ENCODE assay signal across 22 cellular contexts in the genomic region with DNA sequence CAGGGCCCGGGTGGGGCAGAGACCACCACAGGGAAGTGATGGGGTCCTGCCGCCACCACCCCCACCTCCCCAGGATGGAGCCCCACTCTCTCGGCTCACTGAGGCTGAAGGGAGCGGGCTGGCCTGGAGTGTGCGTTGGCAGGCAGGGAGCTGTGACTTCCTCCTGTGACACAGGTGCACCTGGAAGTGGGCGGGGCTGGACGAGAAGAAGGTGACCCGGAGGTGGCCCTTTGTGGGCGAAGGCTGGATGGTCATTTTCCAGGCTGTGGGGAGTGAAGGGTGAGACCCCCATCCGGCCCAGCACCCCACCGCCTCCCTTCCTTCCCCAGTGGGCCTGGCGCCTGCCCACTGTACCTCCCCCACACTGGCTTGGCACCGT. TPM values are rescaled to one million over a fixed set of nuclear protein-coding genes. Genes with fewer than 3 reads are reported as not detected.
DNase-seq lines count a peak whose midpoint lies in the region; ATAC-seq and TF ChIP-seq lines count a peak whose summit lies in the region.
"Had no signal": no experiment of that assay in that cellular context is flagged by ENCODE, and none has a peak within 500 bp of the region (broad histone marks: within the 10 kb centered on the region; RNA-seq: fewer than 3 reads in every experiment).

No MANE protein-coding gene starts in this region.

- no peaks in the 10 kb centered on the region for H3K79me2 ChIP-seq in PC-9 (ENCODE audit: low read depth)

- intact Hi-C loops in Right ventricle myocardium superior (cut with DNase I), result no loop called here
- intact Hi-C loops in left ventricle myocardium inferior (cut with micrococcal nuclease), result loop anchor here (10.0 kb wide), 1 partner anchor 72 kb away; no protein-coding TSS in a partner anchor
- intact Hi-C loops in PC-9 (cut with micrococcal nuclease; ENCODE audit: unreplicated experiment), result loop anchor here (1.0 kb wide), 1 partner anchor 66 kb away; no protein-coding TSS in a partner anchor
- intact Hi-C loops in upper lobe of right lung (cut with DNase I), result no loop called here

- TF ChIP-seq CTCF in left ventricle myocardium inferior (IDR thresholded peaks at IDR 0.05; ENCODE audit: borderline replicate concordance) (no peak), PC-9 (conservative IDR thresholded peaks at IDR 0.05) (no peak), upper lobe of right lung (IDR thresholded peaks at IDR 0.05) (no peak)

- BruUV-seq in PC-9 (replicated peaks; lab: Mats Ljungman, UMichigan), result no TSS peak

- ATAC-seq in Right ventricle myocardium superior (ENCODE audit: poor library complexity), result no peak
- no peak for ATAC-seq in upper lobe of right lung
- ATAC-seq: activated CD4-positive, CD25-positive, alpha-beta regulatory T cell treated with anti-CD3 and anti-CD28 coated beads, Interleukin-2, amount 50 U/mL, for 24 hours; foreskin keratinocyte; K562; left lobe of liver; Right ventricle myocardium inferior had no signal

- no peak overlapping the region for H3K27ac ChIP-seq in left ventricle myocardium inferior (replicated peaks)
- H3K27ac ChIP-seq in PC-9, result no peak overlapping the region
- no peak overlapping the region for H3K27ac ChIP-seq in upper lobe of right lung
- H3K27ac ChIP-seq: foreskin keratinocyte, HL-60, testis had no signal

- no peak overlapping the region for H3K4me2 ChIP-seq in PC-9
- H3K4me2 ChIP-seq: smooth muscle cell had no signal

- H4K20me1 ChIP-seq in PC-9 (ENCODE audit: insufficient read depth), result no peaks in the 10 kb centered on the region; the same call in 1 of the 2 replicates

- no peaks in the 10 kb centered on the region for H3K9me2 ChIP-seq in PC-9 (ENCODE audit: insufficient read depth)

- H3K36me3 ChIP-seq in left ventricle myocardium inferior, result no peaks in the 10 kb centered on the region
- no peaks in the 10 kb centered on the region for H3K36me3 ChIP-seq in PC-9 (ENCODE audit: low read depth)
- no peaks in the 10 kb centered on the region for H3K36me3 ChIP-seq in upper lobe of right lung

- POLR2A ChIA-PET in PC-9 (lab: Charles Lee; ENCODE audit: unreplicated experiment), result no interaction called here

- H3K4me3 ChIP-seq in left ventricle myocardium inferior, result no peak overlapping the region
- H3K4me3 ChIP-seq in PC-9, result no peak overlapping the region
- no peak overlapping the region for H3K4me3 ChIP-seq in upper lobe of right lung
- H3K4me3 ChIP-seq: K562, smooth muscle cell, testis had no signal

- H3K9me3 ChIP-seq in left ventricle myocardium inferior (replicated peaks) (peaks cover 3% of the 10 kb centered on the region), PC-9 (ENCODE audit: insufficient read depth, low read depth) (no peaks in the 10 kb centered on the region), upper lobe of right lung (no peaks in the 10 kb centered on the region)
- H3K9me3 ChIP-seq: testis had no signal

- no peak overlapping the region for H2AFZ ChIP-seq in PC-9

- H3K27me3 ChIP-seq in left ventricle myocardium inferior (ENCODE audit: low read depth), result peaks cover 25% of the 10 kb centered on the region
- H3K27me3 ChIP-seq in PC-9 (ENCODE audit: insufficient read depth, low read depth), result peaks cover 8% of the 10 kb centered on the region; the same call in 1 of the 2 replicates
- no peaks in the 10 kb centered on the region for H3K27me3 ChIP-seq in upper lobe of right lung
- H3K27me3 ChIP-seq: testis had no signal

- CTCF ChIA-PET in PC-9 (lab: Charles Lee), result interaction anchor here (0.6 to 0.7 kb wide), 2 partner anchors 30 to 31 kb away, joined by 3 to 4 read pairs; no protein-coding TSS in a partner anchor

- H3K4me1 ChIP-seq in left ventricle myocardium inferior, result peaks cover 11% of the 10 kb centered on the region
- no peaks in the 10 kb centered on the region; the same call in none of the 2 replicates for H3K4me1 ChIP-seq in PC-9 (replicated peaks; ENCODE audit: insufficient read depth)
- peaks cover 4% of the 10 kb centered on the region for H3K4me1 ChIP-seq in upper lobe of right lung
- H3K4me1 ChIP-seq: foreskin keratinocyte, testis had no signal

- DNase-seq in Right ventricle myocardium superior (peak; percentile 37), left ventricle myocardium inferior (no peak), PC-9 (peak; percentile 34 to 41), mesenteric fat pad (ENCODE audit: low spot score) (peak; percentile 89), upper lobe of right lung (peak; percentile 71), occipital lobe (lab: John Stamatoyannopoulos, UW) (no peak), DMS 273 treated with DMSO at 0.1 percent for 48 hours (lab: John Stamatoyannopoulos, UW) (no peak), iPS-NIHi7 (ENCODE audit: extremely low spot score) (no peak)
- DNase-seq: activated naive CD4-positive, alpha-beta T cell treated with anti-CD3 and anti-CD28 coated beads, Interleukin-2, amount 10 ng/mL, durations not matched to agents 7 days and 5 days; AML-193; foreskin keratinocyte; MV-4-11; NCI-H2107; NK-92 treated with Interleukin-12 subunit alpha and Interleukin-12 subunit beta, amount 100 ng/mL, for 24 hours; testis had no signal

- H3F3A ChIP-seq in PC-9 (ENCODE audit: insufficient read depth, low read depth), result peaks cover 10% of the 10 kb centered on the region; the same call in 1 of the 2 replicates

RNA-seq across cellular contexts. Expression of a gene that starts 15.4 kb away (rescaled TPM):
- total RNA-seq in Right ventricle myocardium superior, result not detected
- not detected for total RNA-seq in left ventricle myocardium inferior
- not detected in 2 replicates for total RNA-seq in PC-9 (2021)
- not detected for total RNA-seq in mesenteric fat pad
- not detected for total RNA-seq in upper lobe of right lung
- total RNA-seq in occipital lobe, result not detected
- total RNA-seq: foreskin keratinocyte; left lobe of liver; Right ventricle myocardium inferior; T-helper 1 cell treated with Interleukin-12 subunit alpha and Interleukin-12 subunit beta and Interleukin-4 antibody, amounts not matched to agents 30 ng/mL and 1 ng/mL, for 36 hours had no signal

RNA-seq across cellular contexts. Expression of a gene that starts 36.6 kb away (rescaled TPM):
- total RNA-seq in Right ventricle myocardium superior (61.5 TPM), left ventricle myocardium inferior (57.1 TPM), PC-9 (2021) (67.0 and 84.8 TPM in 2 replicates), mesenteric fat pad (124 TPM), upper lobe of right lung (119 TPM), occipital lobe (13.1 TPM)

Comparison
In these comparisons a context has a peak if more than half of its experiments do, and no peak if none do; other contexts are left out.
1. DNase-seq: peak in Right ventricle myocardium superior (single experiment), PC-9 (2 of 2), mesenteric fat pad (single experiment) and upper lobe of right lung (single experiment); none in left ventricle myocardium inferior (single experiment), occipital lobe (single experiment), DMS 273 treated with DMSO at 0.1 percent for 48 hours (single experiment) and iPS-NIHi7 (single experiment).
2. intact Hi-C loops: an anchor here in left ventricle myocardium inferior (10.0 kb wide) and PC-9 (1.0 kb wide); none called in Right ventricle myocardium superior and upper lobe of right lung.